ENCODE assay signal across 29 cellular contexts in genomic region chr2:17975401-17975800, GRCh38.
"Had no signal": no experiment of that assay in that cellular context is flagged by ENCODE, and none has a peak within 500 bp of the region (broad histone marks: within the 10 kb centered on the region; RNA-seq: fewer than 3 reads in every experiment).

No MANE protein-coding gene starts in this region.

- H3K9ac ChIP-seq: KMS-11, SK-N-SH had no signal

- H3K9me3 Mint-ChIP-seq: activated CD4-positive, alpha-beta memory T cell treated with anti-CD3 and anti-CD28 coated beads, Interleukin-2, amount 10 ng/mL, durations not matched to agents 7 days and 5 days; activated T-helper 17 cell treated with anti-CD3 and anti-CD28 coated beads, Interleukin-2, amount 50 U/mL, for 72 hours had no signal

- H3K4me2 ChIP-seq: KMS-11, SK-N-SH had no signal

- H3K36me3 Mint-ChIP-seq: activated naive CD8-positive, alpha-beta T cell treated with anti-CD3 and anti-CD28 coated beads, Interleukin-2, amount 10 ng/mL, durations not matched to agents 7 days and 5 days had no signal

- H3K36me3 ChIP-seq: adrenal gland, breast epithelium, Peyer's patch, SJCRH30 had no signal

- H3K27ac ChIP-seq: adrenal gland, breast epithelium, KMS-11, Peyer's patch, RWPE1, SJCRH30, VCaP had no signal

- H3K9me3 ChIP-seq: adrenal gland, breast epithelium, Peyer's patch, SJCRH30, SK-N-SH had no signal

- H3K4me3 ChIP-seq: adrenal gland, breast epithelium, Peyer's patch, SJCRH30 had no signal

- H3K27me3 ChIP-seq: breast epithelium, Peyer's patch, SJCRH30 had no signal

- H3K27ac Mint-ChIP-seq: activated CD4-positive, alpha-beta memory T cell treated with anti-CD3 and anti-CD28 coated beads, Interleukin-2, amount 10 ng/mL, durations not matched to agents 7 days and 5 days; activated CD4-positive, alpha-beta T cell treated with anti-CD3 and anti-CD28 coated beads for 36 hours; activated naive CD8-positive, alpha-beta T cell treated with anti-CD3 and anti-CD28 coated beads, Interleukin-2, amount 10 ng/mL, durations not matched to agents 7 days and 5 days; activated T-helper 17 cell treated with anti-CD3 and anti-CD28 coated beads, Interleukin-2, amount 50 U/mL, for 72 hours had no signal

- H3K4me3 Mint-ChIP-seq: activated CD4-positive, alpha-beta memory T cell treated with anti-CD3 and anti-CD28 coated beads, Interleukin-2, amount 10 ng/mL, durations not matched to agents 7 days and 5 days; activated CD4-positive, alpha-beta T cell treated with anti-CD3 and anti-CD28 coated beads for 36 hours; activated naive CD8-positive, alpha-beta T cell treated with anti-CD3 and anti-CD28 coated beads, Interleukin-2, amount 10 ng/mL, durations not matched to agents 7 days and 5 days; activated T-helper 17 cell treated with anti-CD3 and anti-CD28 coated beads, Interleukin-2, amount 50 U/mL, for 72 hours had no signal

- ATAC-seq: activated CD4-positive, alpha-beta T cell treated with anti-CD3 and anti-CD28 coated beads for 36 hours; activated T-helper 17 cell treated with anti-CD3 and anti-CD28 coated beads, Interleukin-2, amount 50 U/mL, for 72 hours had no signal

- H3K9me2 ChIP-seq: SK-N-SH had no signal

- DNase-seq: activated CD4-positive, alpha-beta memory T cell treated with anti-CD3 and anti-CD28 coated beads, Interleukin-2, amount 10 ng/mL, durations not matched to agents 7 days and 5 days; activated CD4-positive, alpha-beta T cell treated with anti-CD3 and anti-CD28 coated beads for 36 hours; activated CD4-positive, alpha-beta T cell treated with anti-CD3 and anti-CD28 coated beads, Interleukin-2, amount 50 U/mL, for 1 hour; activated naive CD4-positive, alpha-beta T cell treated with anti-CD3 and anti-CD28 coated beads, Interleukin-2, amount 50 U/mL, for 16 hours; activated naive CD8-positive, alpha-beta T cell treated with anti-CD3 and anti-CD28 coated beads, Interleukin-2, amount 10 ng/mL, durations not matched to agents 7 days and 5 days; activated T-cell treated with anti-CD3 and anti-CD28 coated beads for 4 hours; activated T-cell treated with anti-CD3 and anti-CD28 coated beads, Interleukin-2, amount 50 U/mL, for 48 hours; adrenal gland; anterior cingulate cortex; caudate nucleus; NCI-H1092; NCI-H1417; NCI-H1930; NCI-H2171; NCI-H2227 treated with DMSO at 0.1 percent for 48 hours; NCI-H446 treated with DMSO at 0.1 percent for 48 hours; NCI-H526; NCI-H774; OCI-M1; Peyer's patch; Right ventricle myocardium superior; SJCRH30; SK-N-SH; T-helper 1 cell had no signal

- H3K4me1 ChIP-seq: adrenal gland, breast epithelium, Peyer's patch had no signal

- H3K27me3 Mint-ChIP-seq: activated CD4-positive, alpha-beta memory T cell treated with anti-CD3 and anti-CD28 coated beads, Interleukin-2, amount 10 ng/mL, durations not matched to agents 7 days and 5 days; activated naive CD8-positive, alpha-beta T cell treated with anti-CD3 and anti-CD28 coated beads, Interleukin-2, amount 10 ng/mL, durations not matched to agents 7 days and 5 days had no signal

- H3K4me1 Mint-ChIP-seq: activated CD4-positive, alpha-beta memory T cell treated with anti-CD3 and anti-CD28 coated beads, Interleukin-2, amount 10 ng/mL, durations not matched to agents 7 days and 5 days; activated CD4-positive, alpha-beta T cell treated with anti-CD3 and anti-CD28 coated beads for 36 hours; activated naive CD8-positive, alpha-beta T cell treated with anti-CD3 and anti-CD28 coated beads, Interleukin-2, amount 10 ng/mL, durations not matched to agents 7 days and 5 days; activated T-helper 17 cell treated with anti-CD3 and anti-CD28 coated beads, Interleukin-2, amount 50 U/mL, for 72 hours had no signal
